8 cellular contexts compared by ENCODE assay signal in the genomic region with DNA sequence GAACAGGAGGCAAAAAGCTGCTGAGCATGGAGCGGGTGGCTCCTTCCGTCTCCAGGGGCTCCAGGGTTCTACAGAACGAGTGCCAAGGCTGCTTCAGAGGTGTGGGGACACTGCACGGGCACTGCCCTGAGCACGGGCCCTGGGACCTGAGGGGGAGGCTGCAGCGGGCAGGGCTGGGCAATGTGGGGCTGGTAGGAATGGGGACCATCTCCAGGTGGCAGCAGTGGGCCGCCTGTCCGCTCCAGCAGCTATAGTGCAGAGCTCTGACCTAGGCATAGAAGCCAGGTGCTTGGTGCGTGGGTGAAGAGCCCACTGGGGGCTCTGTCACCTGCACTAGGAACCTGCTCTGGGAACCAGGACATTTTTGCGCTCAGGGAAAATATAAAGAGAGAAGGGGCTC. TPM values are rescaled to one million over a fixed set of nuclear protein-coding genes. Genes with fewer than 3 reads are reported as not detected.
DNase-seq lines count a peak whose midpoint lies in the region; ATAC-seq, FAIRE-seq and TF ChIP-seq lines count a peak whose summit lies in the region.

No MANE protein-coding gene starts in this region.

- TF ChIP-seq POLR2A in HepG2 (IDR thresholded peaks at IDR 0.05; ENCODE audit: insufficient read depth in 1 of 2, low read depth in 2 of 2, low read length in 2 of 2) (no peak), vagina (IDR thresholded peaks at IDR 0.05) (no peak)

- H3K4me1 ChIP-seq in HepG2 (ENCODE audit: insufficient read depth, low read length) (no peaks in the 10 kb centered on the region), vagina (peaks cover 36% of the 10 kb centered on the region)

- H2AFZ ChIP-seq in HepG2 (ENCODE audit: low read length): no peak overlapping the region

- H3K36me3 ChIP-seq in HepG2 (replicated peaks in 1 of 2; ENCODE audit: control insufficient read depth in 1 of 2, insufficient read depth in 2 of 2, low read length in 2 of 2) (peaks cover 0 to 2% of the 10 kb centered on the region in 2 experiments; a peak in 1 of 5 replicates), vagina (peaks cover 0 to 63% of the 10 kb centered on the region in 2 donors)

- H3K9me3 ChIP-seq in HepG2 (ENCODE audit: low read length) (no peaks in the 10 kb centered on the region), vagina (no peaks in the 10 kb centered on the region)

- TF ChIP-seq EP300 in HepG2 (IDR thresholded peaks at IDR 0.05; ENCODE audit: low read depth in 2 of 2, low read length in 2 of 2): no peak
- TF ChIP-seq EP300 in HepG2 (CRISPR knock-in tag; IDR thresholded peaks at IDR 0.05; ENCODE audit: borderline replicate concordance): no peak

- H3K79me2 ChIP-seq in HepG2 (ENCODE audit: insufficient read depth, low read length): no peaks in the 10 kb centered on the region

- CTCF ChIA-PET in HepG2 (lab: Yijun Ruan, JAX; ENCODE audit: low intra/inter-chr PET ratio, low total read pairs): interaction anchor here (1.2 to 3.7 kb wide), 2 partner anchors 37 to 41 kb away, joined by 4 to 33 read pairs; no protein-coding TSS in a partner anchor

- intact Hi-C loops in HepG2 (cut with micrococcal nuclease; ENCODE audit: unreplicated experiment): loop anchor here (1.0 kb wide), 1 partner anchor 40 kb away; no protein-coding TSS in a partner anchor
- intact Hi-C loops in vagina (cut with DNase I): no loop called here

- POLR2A ChIA-PET in HepG2 (lab: Yijun Ruan, JAX): no interaction called here

- no peaks in the 10 kb centered on the region for H3K27me3 Mint-ChIP-seq in activated T-cell treated with anti-CD3 and anti-CD28 coated beads, Interleukin-2, amount 50 U/mL, for 4 hours (ENCODE audit: low read depth)

- WGBS in HepG2 (ENCODE audit: low lambda C conversion rate): 84% methylated on average over 7 of the region's 10 CpGs

- in situ Hi-C loops in HepG2 (cut with HindIII; ENCODE audit: extremely low pct_ligation_motif_present, low pct_unique_long_range_greater_than_20kb): no loop called here

- TF ChIP-seq CTCF in HepG2 (CRISPR knock-in tag; IDR thresholded peaks at IDR 0.05) (peak; percentile 74), vagina (IDR thresholded peaks at IDR 0.05) (no peak)

- no peak overlapping the region for H3K27ac ChIP-seq in HepG2 (ENCODE audit: extremely low read length, insufficient read depth, low read length)
- no peak overlapping the region for H3K27ac ChIP-seq in vagina

- no peak overlapping the region for H3K4me3 Mint-ChIP-seq in activated T-cell treated with anti-CD3 and anti-CD28 coated beads, Interleukin-2, amount 50 U/mL, for 4 hours

- DNase-seq in DMS53 (lab: John Stamatoyannopoulos, UW): peak; percentile 75
- no peak for DNase-seq in DMS53 treated with DMSO at 0.1 percent for 48 hours (lab: John Stamatoyannopoulos, UW; ENCODE audit: unreplicated experiment)
- DNase-seq in activated T-cell treated with anti-CD3 and anti-CD28 coated beads, Interleukin-2, amount 50 U/mL, for 4 hours: peak; percentile 42
- DNase-seq in HepG2 (ENCODE audit: low spot score): no peak
- no peak for DNase-seq in NK-92 (lab: John Stamatoyannopoulos, UW; ENCODE audit: unreplicated experiment)
- no peak for DNase-seq in vagina (ENCODE audit: extremely low spot score in 2 of 2)

- H3K36me3 Mint-ChIP-seq in activated T-cell treated with anti-CD3 and anti-CD28 coated beads, Interleukin-2, amount 50 U/mL, for 4 hours (ENCODE audit: insufficient read depth): peaks cover 12% of the 10 kb centered on the region

- no peaks in the 10 kb centered on the region for H3K9me3 Mint-ChIP-seq in activated T-cell treated with anti-CD3 and anti-CD28 coated beads, Interleukin-2, amount 50 U/mL, for 4 hours

- TF ChIP-seq RAD21 in HepG2 (CRISPR knock-in tag; IDR thresholded peaks at IDR 0.05): peak; percentile 80

- no peak for FAIRE-seq in HepG2 (lab: Jason Lieb, UNC)

- H4K20me1 ChIP-seq in HepG2 (ENCODE audit: insufficient read depth, low read length): no peaks in the 10 kb centered on the region

- no peak overlapping the region for H3K9ac ChIP-seq in HepG2 (ENCODE audit: insufficient read depth, low read depth, low read length)

- no peak overlapping the region for H3K4me3 ChIP-seq in HepG2 (replicated peaks in 1 of 3; ENCODE audit: insufficient read depth in 1 of 3, low read depth in 2 of 3, low read length in 3 of 3)
- H3K4me3 ChIP-seq in vagina: no peak overlapping the region

- no peak overlapping the region for H3K4me2 ChIP-seq in HepG2 (ENCODE audit: low read depth, low read length)

- peak; percentile 60 for ATAC-seq in HG03342 (IDR thresholded peaks at IDR 0.05; ENCODE audit: unreplicated experiment)
- ATAC-seq in activated T-cell treated with anti-CD3 and anti-CD28 coated beads, Interleukin-2, amount 50 U/mL, for 4 hours: peak; percentile 75 to 79
- ATAC-seq in HepG2: peak; percentile 77
- no peak for ATAC-seq in HG03565 (IDR thresholded peaks at IDR 0.05; ENCODE audit: unreplicated experiment)

- no TSS peak for BruUV-seq in HepG2 (replicated peaks; lab: Mats Ljungman, UMichigan)

- H3K27me3 ChIP-seq in HepG2 (ENCODE audit: control insufficient read depth in 1 of 2, insufficient read depth in 2 of 2, low read length in 2 of 2) (no peaks in the 10 kb centered on the region), vagina (no peaks in the 10 kb centered on the region)

- peaks cover 25% of the 10 kb centered on the region for H3K4me1 Mint-ChIP-seq in activated T-cell treated with anti-CD3 and anti-CD28 coated beads, Interleukin-2, amount 50 U/mL, for 4 hours (ENCODE audit: low read depth)

RNA-seq across cellular contexts. Expression of gene HDAC7, which starts 22.3 kb away (rescaled TPM):
- total RNA-seq in activated T-cell treated with anti-CD3 and anti-CD28 coated beads, Interleukin-2, amount 50 U/mL, for 4 hours: 100 to 1,000 TPM; 168 to 199 (median 199) TPM
- total RNA-seq in HepG2 (2016; rRNA removed; fragmentation: Illumina TruSeq; extraction: Trizol) (3.7 and 4.6 TPM in 2 replicates), vagina (67.0 TPM)
- 1.5 and 2.7 TPM in 2 replicates for total RNA-seq in HepG2 (2016; cell fraction: cytosol; rRNA removed; fragmentation: Illumina TruSeq; extraction: Trizol; ENCODE audit: low read depth)
- 3.3 and 5.0 TPM in 2 replicates for total RNA-seq in HepG2 (2016; cell fraction: insoluble cytoplasmic fraction; rRNA removed; fragmentation: Illumina TruSeq; extraction: Trizol)
- total RNA-seq in HepG2 (2016; cell fraction: membrane; rRNA removed; fragmentation: Illumina TruSeq; extraction: Trizol): 4.5 and 5.3 TPM in 2 replicates
- 5.2 and 5.6 TPM in 2 replicates for total RNA-seq in HepG2 (2016; cell fraction: nucleus; rRNA removed; fragmentation: Illumina TruSeq; extraction: Trizol)
- 8.5 and 10.8 TPM in 2 replicates for polyA plus RNA-seq in HepG2 (2011; rRNA removed)
- polyA plus RNA-seq in HepG2 (2011; cell fraction: cytosol; rRNA removed): 3.4 and 5.9 TPM in 2 replicates
- 44.6 and 61.9 TPM in 2 replicates for polyA plus RNA-seq in HepG2 (2011; cell fraction: nucleus; rRNA removed)
- 3.9 and 6.2 TPM in 2 replicates for polyA plus RNA-seq in HepG2 (2012)
- 1.6 and 1.8 TPM in 2 replicates for polyA plus RNA-seq in HepG2 (2016; cell fraction: cytosol; fragmentation: Illumina TruSeq; extraction: Trizol; ENCODE audit: low read depth)
- 7.3 and 8.0 TPM in 2 replicates for polyA plus RNA-seq in HepG2 (2016; cell fraction: insoluble cytoplasmic fraction; fragmentation: Illumina TruSeq; extraction: Trizol; ENCODE audit: low read depth)
- 5.0 and 6.0 TPM in 2 replicates for polyA plus RNA-seq in HepG2 (2016; cell fraction: membrane; fragmentation: Illumina TruSeq; extraction: Trizol; ENCODE audit: low read depth)
- 15.8 and 16.2 TPM in 2 replicates for polyA plus RNA-seq in HepG2 (2016; cell fraction: nucleus; fragmentation: Illumina TruSeq; extraction: Trizol; ENCODE audit: insufficient read depth, low read depth)
- polyA minus RNA-seq in HepG2 (2011; rRNA and poly(A)+ RNA removed; ENCODE audit: low replicate concordance): 11.8 and 35.8 TPM in 2 replicates
- 2.3 and 4.6 TPM in 2 replicates for polyA minus RNA-seq in HepG2 (2011; cell fraction: cytosol; rRNA and poly(A)+ RNA removed)
- 6.8 and 9.5 TPM in 2 replicates for polyA minus RNA-seq in HepG2 (2011; cell fraction: nucleus; rRNA and poly(A)+ RNA removed)

RNA-seq across cellular contexts. Expression of gene SLC48A1, which starts 24.4 kb away (rescaled TPM):
- total RNA-seq in activated T-cell treated with anti-CD3 and anti-CD28 coated beads, Interleukin-2, amount 50 U/mL, for 4 hours: 1 to 10 TPM; 4.0 to 5.2 (median 5.0) TPM
- total RNA-seq in HepG2 (2016; rRNA removed; fragmentation: Illumina TruSeq; extraction: Trizol): 2.6 and 3.7 TPM in 2 replicates
- 2.3 and 3.1 TPM in 2 replicates for total RNA-seq in HepG2 (2016; cell fraction: cytosol; rRNA removed; fragmentation: Illumina TruSeq; extraction: Trizol; ENCODE audit: low read depth)
- total RNA-seq in HepG2 (2016; cell fraction: insoluble cytoplasmic fraction; rRNA removed; fragmentation: Illumina TruSeq; extraction: Trizol): 2.3 and 3.4 TPM in 2 replicates
- 5.0 and 6.3 TPM in 2 replicates for total RNA-seq in HepG2 (2016; cell fraction: membrane; rRNA removed; fragmentation: Illumina TruSeq; extraction: Trizol)
- 2.5 and 2.6 TPM in 2 replicates for total RNA-seq in HepG2 (2016; cell fraction: nucleus; rRNA removed; fragmentation: Illumina TruSeq; extraction: Trizol)
- polyA plus RNA-seq in HepG2 (2011; rRNA removed): 2.2 and 3.1 TPM in 2 replicates
- 2.4 and 2.6 TPM in 2 replicates for polyA plus RNA-seq in HepG2 (2011; cell fraction: cytosol; rRNA removed)
- polyA plus RNA-seq in HepG2 (2011; cell fraction: nucleus; rRNA removed): 3.1 and 4.1 TPM in 2 replicates
- polyA plus RNA-seq in HepG2 (2012): 2.1 and 3.5 TPM in 2 replicates
- polyA plus RNA-seq in HepG2 (2016; cell fraction: cytosol; fragmentation: Illumina TruSeq; extraction: Trizol; ENCODE audit: low read depth): 3.8 and 3.9 TPM in 2 replicates
- polyA plus RNA-seq in HepG2 (2016; cell fraction: insoluble cytoplasmic fraction; fragmentation: Illumina TruSeq; extraction: Trizol; ENCODE audit: low read depth): 2.6 and 3.2 TPM in 2 replicates
- polyA plus RNA-seq in HepG2 (2016; cell fraction: membrane; fragmentation: Illumina TruSeq; extraction: Trizol; ENCODE audit: low read depth): 6.3 and 6.9 TPM in 2 replicates
- polyA plus RNA-seq in HepG2 (2016; cell fraction: nucleus; fragmentation: Illumina TruSeq; extraction: Trizol; ENCODE audit: insufficient read depth, low read depth): 5.6 and 6.3 TPM in 2 replicates
- polyA minus RNA-seq in HepG2 (2011; rRNA and poly(A)+ RNA removed; ENCODE audit: low replicate concordance): 5.7 and 45.5 TPM in 2 replicates
- polyA minus RNA-seq in HepG2 (2011; cell fraction: cytosol; rRNA and poly(A)+ RNA removed): 1.5 and 2.1 TPM in 2 replicates
- 1.7 and 2.8 TPM in 2 replicates for polyA minus RNA-seq in HepG2 (2011; cell fraction: nucleus; rRNA and poly(A)+ RNA removed)
- 20.9 TPM for total RNA-seq in vagina

RNA-seq across cellular contexts. Expression of gene RAPGEF3, which starts 38.8 kb away (rescaled TPM):
- total RNA-seq in activated T-cell treated with anti-CD3 and anti-CD28 coated beads, Interleukin-2, amount 50 U/mL, for 4 hours: 1 to 10 TPM in 1 of 3 donors, under 1 TPM in 2; 0.55 to 1.3 (median 0.66) TPM
- 0.07 TPM in 1 of 2 replicates, not detected in the other for total RNA-seq in HepG2 (2016; rRNA removed; fragmentation: Illumina TruSeq; extraction: Trizol)
- not detected in 2 replicates for total RNA-seq in HepG2 (2016; cell fraction: cytosol; rRNA removed; fragmentation: Illumina TruSeq; extraction: Trizol; ENCODE audit: low read depth)
- total RNA-seq in HepG2 (2016; cell fraction: insoluble cytoplasmic fraction; rRNA removed; fragmentation: Illumina TruSeq; extraction: Trizol): 0.09 TPM in 1 of 2 replicates, not detected in the other
- 0.03 TPM in 1 of 2 replicates, not detected in the other for total RNA-seq in HepG2 (2016; cell fraction: membrane; rRNA removed; fragmentation: Illumina TruSeq; extraction: Trizol)
- total RNA-seq in HepG2 (2016; cell fraction: nucleus; rRNA removed; fragmentation: Illumina TruSeq; extraction: Trizol): 0.40 TPM in 1 of 2 replicates, not detected in the other
- polyA plus RNA-seq in HepG2 (2011; rRNA removed): 0.07 and 0.37 TPM in 2 replicates
- 0.05 and 0.13 TPM in 2 replicates for polyA plus RNA-seq in HepG2 (2011; cell fraction: cytosol; rRNA removed)
- 0.56 and 0.95 TPM in 2 replicates for polyA plus RNA-seq in HepG2 (2011; cell fraction: nucleus; rRNA removed)
- polyA plus RNA-seq in HepG2 (2012): 0.11 and 0.16 TPM in 2 replicates
- not detected in 2 replicates for polyA plus RNA-seq in HepG2 (2016; cell fraction: cytosol; fragmentation: Illumina TruSeq; extraction: Trizol; ENCODE audit: low read depth)
- polyA plus RNA-seq in HepG2 (2016; cell fraction: insoluble cytoplasmic fraction; fragmentation: Illumina TruSeq; extraction: Trizol; ENCODE audit: low read depth): 0.17 TPM in 1 of 2 replicates, not detected in the other
- polyA plus RNA-seq in HepG2 (2016; cell fraction: membrane; fragmentation: Illumina TruSeq; extraction: Trizol; ENCODE audit: low read depth): not detected in 2 replicates
- 0.63 TPM in 1 of 2 replicates, not detected in the other for polyA plus RNA-seq in HepG2 (2016; cell fraction: nucleus; fragmentation: Illumina TruSeq; extraction: Trizol; ENCODE audit: insufficient read depth, low read depth)
- polyA minus RNA-seq in HepG2 (2011; rRNA and poly(A)+ RNA removed; ENCODE audit: low replicate concordance): 0.28 and 2.0 TPM in 2 replicates
- not detected in 2 replicates for polyA minus RNA-seq in HepG2 (2011; cell fraction: cytosol; rRNA and poly(A)+ RNA removed)
- polyA minus RNA-seq in HepG2 (2011; cell fraction: nucleus; rRNA and poly(A)+ RNA removed): 0.13 and 1.1 TPM in 2 replicates
- total RNA-seq in vagina: 52.3 TPM

Comparison
In these comparisons a context has a peak if more than half of its experiments do, and no peak if none do; other contexts are left out.
1. DNase-seq: peak in DMS53 (single experiment) and activated T-cell treated with anti-CD3 and anti-CD28 coated beads, Interleukin-2, amount 50 U/mL, for 4 hours (single experiment); none in DMS53 treated with DMSO at 0.1 percent for 48 hours (single experiment), HepG2 (single experiment), NK-92 (single experiment) and vagina (0 of 2).
2. RNA of gene HDAC7, which starts 22.3 kb away (total RNA-seq): 168 to 199 TPM in activated T-cell treated with anti-CD3 and anti-CD28 coated beads, Interleukin-2, amount 50 U/mL, for 4 hours and 67.0 TPM in vagina (single experiment); 1.5 to 5.6 TPM in HepG2; every median in the first group is over 10 times any median in the second.
3. RNA of gene RAPGEF3, which starts 38.8 kb away (total RNA-seq): 52.3 TPM in vagina (single experiment); 0.55 to 1.3 TPM in activated T-cell treated with anti-CD3 and anti-CD28 coated beads, Interleukin-2, amount 50 U/mL, for 4 hours and 0.03 to 0.40 TPM in HepG2; every median in the first group is over 10 times any median in the second.